In genomic region chr2:74576830-74577229, GRCh38 we compare ENCODE assay signal across 10 cellular contexts. TPM values are rescaled to one million over a fixed set of nuclear protein-coding genes. Genes with fewer than 3 reads are reported as not detected.
DNase-seq lines count a peak whose midpoint lies in the region; TF ChIP-seq lines count a peak whose summit lies in the region.
"Had no signal": no experiment of that assay in that cellular context is flagged by ENCODE, and none has a peak within 500 bp of the region (broad histone marks: within the 10 kb centered on the region; RNA-seq: fewer than 3 reads in every experiment).

No MANE protein-coding gene starts in this region.

- H3K4me3 ChIP-seq in AG10803 (ENCODE audit: low read length), result no peak overlapping the region; the same call in 1 of the 2 replicates

- no peaks in the 10 kb centered on the region for H3K9me3 Mint-ChIP-seq in type B pancreatic cell

- no peak overlapping the region for H3K27ac Mint-ChIP-seq in type B pancreatic cell

- peaks cover 16% of the 10 kb centered on the region for H3K4me1 Mint-ChIP-seq in type B pancreatic cell (ENCODE audit: unreplicated experiment)

- no peak overlapping the region for H3K4me3 Mint-ChIP-seq in type B pancreatic cell

- DNase-seq in AG10803 (ENCODE audit: low read depth) (peak; percentile 98), M059J (ENCODE audit: low read depth) (peak; percentile 55), caudate nucleus (lab: John Stamatoyannopoulos, UW) (peak in 3 of 61 donors; percentile 5 to 23 (median 9)), myocyte (ENCODE audit: low read depth) (peak; percentile 41), dermis blood vessel endothelial cell (no peak), HPDE6-E6E7 (ENCODE audit: extremely low spot score) (no peak), type B pancreatic cell (ENCODE audit: extremely low spot score, unreplicated experiment) (no peak)
- DNase-seq in activated naive CD4-positive, alpha-beta T cell treated with Interleukin-2 at 50 U/mL for 16 hours, result no peak
- DNase-seq: DND-41 had no signal

- peak overlapping the region; percentile 52 for H3K27ac ChIP-seq in caudate nucleus (ENCODE audit: low read depth, low read length)
- H3K27ac ChIP-seq: VCaP had no signal

- H3K36me3 Mint-ChIP-seq in type B pancreatic cell, result no peaks in the 10 kb centered on the region

- peaks cover 5% of the 10 kb centered on the region for H3K27me3 Mint-ChIP-seq in type B pancreatic cell

- TF ChIP-seq CTCF in AG10803 (conservative IDR thresholded peaks at IDR 0.05; ENCODE audit: low read length), result peak; percentile 56
- TF ChIP-seq CTCF in type B pancreatic cell (conservative IDR thresholded peaks at IDR 0.05), result no peak

RNA-seq across cellular contexts. Expression of gene DOK1, which starts 22.3 kb away (rescaled TPM):
- total RNA-seq in M059J (2014; rRNA removed; shearing (Covaris generic)), result 7.5 and 13.3 TPM in 2 replicates
- total RNA-seq in myocyte (9.5 and 10.5 TPM in 2 replicates), dermis blood vessel endothelial cell (20.8 and 21.5 TPM in 2 replicates), type B pancreatic cell (ENCODE audit: low replicate concordance) (5.4 and 9.9 TPM in 2 replicates)
- polyA plus RNA-seq in myocyte (2012), result 25.2 TPM

RNA-seq across cellular contexts. Expression of gene LOXL3, which starts 23.1 kb away (rescaled TPM):
- total RNA-seq in M059J (2014; rRNA removed; shearing (Covaris generic)), result 43.9 and 66.9 TPM in 2 replicates
- total RNA-seq in myocyte, result 3.4 and 5.7 TPM in 2 replicates
- polyA plus RNA-seq in myocyte (2012), result 11.4 TPM
- 0.85 and 1.7 TPM in 2 replicates for total RNA-seq in dermis blood vessel endothelial cell
- total RNA-seq in type B pancreatic cell (ENCODE audit: low replicate concordance), result 3.4 and 23.8 TPM in 2 replicates

RNA-seq across cellular contexts. Expression of gene HTRA2, which starts 47.1 kb away (rescaled TPM):
- 29.4 and 32.0 TPM in 2 replicates for total RNA-seq in M059J (2014; rRNA removed; shearing (Covaris generic))
- total RNA-seq in myocyte (33.8 and 41.9 TPM in 2 replicates), dermis blood vessel endothelial cell (50.9 and 51.8 TPM in 2 replicates), type B pancreatic cell (ENCODE audit: low replicate concordance) (30.7 and 42.7 TPM in 2 replicates)
- 51.8 TPM for polyA plus RNA-seq in myocyte (2012)

RNA-seq across cellular contexts. Expression of gene AUP1, which starts 47.3 kb away (rescaled TPM):
- 115 and 119 TPM in 2 replicates for total RNA-seq in M059J (2014; rRNA removed; shearing (Covaris generic))
- 111 and 125 TPM in 2 replicates for total RNA-seq in myocyte
- 117 TPM for polyA plus RNA-seq in myocyte (2012)
- 87.2 and 127 TPM in 2 replicates for total RNA-seq in dermis blood vessel endothelial cell
- 111 and 122 TPM in 2 replicates for total RNA-seq in type B pancreatic cell (ENCODE audit: low replicate concordance)

RNA-seq across cellular contexts. Expression of gene DQX1, which starts 50.8 kb away (rescaled TPM):
- not detected in 2 replicates for total RNA-seq in M059J (2014; rRNA removed; shearing (Covaris generic))
- total RNA-seq in myocyte (not detected in 2 replicates), dermis blood vessel endothelial cell (not detected in 2 replicates), type B pancreatic cell (ENCODE audit: low replicate concordance) (1.4 and 3.2 TPM in 2 replicates)
- polyA plus RNA-seq in myocyte (2012), result 0.06 TPM

Comparison
In these comparisons a context has a peak if more than half of its experiments do, and no peak if none do; other contexts are left out.
1. DNase-seq: peak in AG10803 (single experiment), M059J (single experiment) and myocyte (single experiment); none in dermis blood vessel endothelial cell (single experiment), HPDE6-E6E7 (single experiment), type B pancreatic cell (single experiment) and activated naive CD4-positive, alpha-beta T cell treated with Interleukin-2 at 50 U/mL for 16 hours (single experiment).